17 cellular contexts compared by ENCODE assay signal in genomic region chr11:32968541-32968940, GRCh38. TPM values are rescaled to one million over a fixed set of nuclear protein-coding genes. Genes with fewer than 3 reads are reported as not detected.
"Had no signal": no experiment of that assay in that cellular context is flagged by ENCODE, and none has a peak within 500 bp of the region (broad histone marks: within the 10 kb centered on the region; RNA-seq: fewer than 3 reads in every experiment).

No MANE protein-coding gene starts in this region.

- DNase-seq: erythroblast; foreskin melanocyte; heart left ventricle; hippocampal formation; kidney glomerular epithelial cell; lower lobe of right lung; mesenchymal stem cell; naive B cell; nephron progenitor cell; posterior cingulate gyrus; sigmoid colon; stimulated activated CD4-positive, alpha-beta T cell treated with anti-CD3 and anti-CD28 coated beads, Interleukin-2, amount 100 ng/mL, for 24 hours; stimulated activated naive CD4-positive, alpha-beta T cell treated with Interleukin-2 at 50 U/mL for 16 hours had no signal

- H3K4me1 Mint-ChIP-seq: naive B cell, nephron progenitor cell had no signal

- H3K27ac ChIP-seq: heart left ventricle, lower lobe of right lung, neutrophil, sigmoid colon, skin epidermis had no signal

- H3K4me3 Mint-ChIP-seq: naive B cell, nephron progenitor cell, type B pancreatic cell had no signal

- H3K4me1 ChIP-seq: heart left ventricle, lower lobe of right lung had no signal

- H3K9me3 ChIP-seq: heart left ventricle, lower lobe of right lung, neutrophil, sigmoid colon had no signal

- H3K27me3 ChIP-seq: heart left ventricle, neutrophil, sigmoid colon had no signal

- H3K9me3 Mint-ChIP-seq: naive B cell, nephron progenitor cell, type B pancreatic cell had no signal

- H3K27ac Mint-ChIP-seq: naive B cell, nephron progenitor cell, type B pancreatic cell had no signal

- H3K4me3 ChIP-seq: heart left ventricle, lower lobe of right lung, sigmoid colon, skin epidermis had no signal

- ATAC-seq: heart left ventricle, lower lobe of right lung had no signal

- H3K27me3 Mint-ChIP-seq: naive B cell, type B pancreatic cell had no signal

RNA-seq across cellular contexts. Expression of gene DEPDC7, which starts 47.1 kb away (rescaled TPM):
- total RNA-seq: endothelial cell of umbilical vein had no signal
